Comparison of ENCODE assay signal across 11 cellular contexts in genomic region chr4:102574317-102574716, GRCh38.
A peak's percentile ranks its signal among the peaks of the same experiment; 100 is the strongest.
DNase-seq lines count a peak whose midpoint lies in the region; ATAC-seq and TF ChIP-seq lines count a peak whose summit lies in the region.
"Had no signal": no experiment of that assay in that cellular context is flagged by ENCODE, and none has a peak within 500 bp of the region (broad histone marks: within the 10 kb centered on the region; RNA-seq: fewer than 3 reads in every experiment).

No MANE protein-coding gene starts in this region.

- no peak for DNase-seq in activated CD4-positive, alpha-beta memory T cell treated with anti-CD3 and anti-CD28 coated beads for 36 hours
- no peak for DNase-seq in activated CD4-positive, alpha-beta memory T cell treated with anti-CD3 and anti-CD28 coated beads, Interleukin-2, amount 10 ng/mL, durations not matched to agents 7 days and 5 days
- peak; percentile 88 for DNase-seq in KBM-7
- DNase-seq in activated T-helper 2 cell treated with anti-CD3 and anti-CD28 coated beads, Interferon-gamma antibody, Interleukin-2, Interleukin-4, amounts not matched to agents 10 μg/mL and 5 μg/mL and 100 μg/mL, durations not matched to agents 14 hours and 24 hours and 36 hours (ENCODE audit: low spot score) = no peak
- DNase-seq in foreskin keratinocyte = no peak
- DNase-seq in NCI-H82 treated with DMSO at 0.1 percent for 48 hours (lab: John Stamatoyannopoulos, UW; ENCODE audit: unreplicated experiment) = no peak
- DNase-seq: activated CD4-positive, alpha-beta T cell treated with anti-CD3 and anti-CD28 coated beads for 48 hours; stomach had no signal

- peaks cover 62% of the 10 kb centered on the region for H3K4me1 Mint-ChIP-seq in activated CD4-positive, alpha-beta memory T cell treated with anti-CD3 and anti-CD28 coated beads for 36 hours (ENCODE audit: low read depth)
- H3K4me1 Mint-ChIP-seq in activated CD4-positive, alpha-beta memory T cell treated with anti-CD3 and anti-CD28 coated beads, Interleukin-2, amount 10 ng/mL, durations not matched to agents 7 days and 5 days = peaks cover 53% of the 10 kb centered on the region
- H3K4me1 Mint-ChIP-seq in activated T-helper 2 cell treated with anti-CD3 and anti-CD28 coated beads, Interferon-gamma antibody, Interleukin-2, Interleukin-4, amounts not matched to agents 10 μg/mL and 5 μg/mL and 100 μg/mL, durations not matched to agents 14 hours and 24 hours and 36 hours (ENCODE audit: low read depth) = peaks cover 51% of the 10 kb centered on the region

- peaks cover 27% of the 10 kb centered on the region for H3K36me3 ChIP-seq in neutrophil

- peaks cover 53% of the 10 kb centered on the region for H3K36me3 Mint-ChIP-seq in activated CD4-positive, alpha-beta memory T cell treated with anti-CD3 and anti-CD28 coated beads for 36 hours
- peaks cover 47% of the 10 kb centered on the region for H3K36me3 Mint-ChIP-seq in activated CD4-positive, alpha-beta memory T cell treated with anti-CD3 and anti-CD28 coated beads, Interleukin-2, amount 10 ng/mL, durations not matched to agents 7 days and 5 days (ENCODE audit: low read depth)
- H3K36me3 Mint-ChIP-seq in activated T-helper 2 cell treated with anti-CD3 and anti-CD28 coated beads, Interferon-gamma antibody, Interleukin-2, Interleukin-4, amounts not matched to agents 10 μg/mL and 5 μg/mL and 100 μg/mL, durations not matched to agents 14 hours and 24 hours and 36 hours (ENCODE audit: low read depth) = peaks cover 88% of the 10 kb centered on the region

- no peaks in the 10 kb centered on the region for H3K9me3 ChIP-seq in neutrophil
- H3K9me3 ChIP-seq: stomach had no signal

- no peaks in the 10 kb centered on the region for H3K27me3 ChIP-seq in neutrophil
- no peaks in the 10 kb centered on the region for H3K27me3 ChIP-seq in foreskin keratinocyte
- H3K27me3 ChIP-seq: stomach had no signal

- H3K9me3 Mint-ChIP-seq in activated CD4-positive, alpha-beta memory T cell treated with anti-CD3 and anti-CD28 coated beads for 36 hours = peaks cover 5% of the 10 kb centered on the region
- H3K9me3 Mint-ChIP-seq in activated CD4-positive, alpha-beta memory T cell treated with anti-CD3 and anti-CD28 coated beads, Interleukin-2, amount 10 ng/mL, durations not matched to agents 7 days and 5 days = no peaks in the 10 kb centered on the region
- peaks cover 7% of the 10 kb centered on the region for H3K9me3 Mint-ChIP-seq in activated T-helper 2 cell treated with anti-CD3 and anti-CD28 coated beads, Interferon-gamma antibody, Interleukin-2, Interleukin-4, amounts not matched to agents 10 μg/mL and 5 μg/mL and 100 μg/mL, durations not matched to agents 14 hours and 24 hours and 36 hours

- no peak overlapping the region for H3K4me3 Mint-ChIP-seq in activated CD4-positive, alpha-beta memory T cell treated with anti-CD3 and anti-CD28 coated beads for 36 hours
- H3K4me3 Mint-ChIP-seq in activated CD4-positive, alpha-beta memory T cell treated with anti-CD3 and anti-CD28 coated beads, Interleukin-2, amount 10 ng/mL, durations not matched to agents 7 days and 5 days = no peak overlapping the region
- peak overlapping the region; percentile 28 for H3K4me3 Mint-ChIP-seq in activated T-helper 2 cell treated with anti-CD3 and anti-CD28 coated beads, Interferon-gamma antibody, Interleukin-2, Interleukin-4, amounts not matched to agents 10 μg/mL and 5 μg/mL and 100 μg/mL, durations not matched to agents 14 hours and 24 hours and 36 hours (ENCODE audit: low read depth)

- H3K4me3 ChIP-seq in neutrophil (ENCODE audit: low read depth in 1 of 2, low read length in 1 of 2) = no peak overlapping the region
- H3K4me3 ChIP-seq: stomach had no signal

- CTCF ChIA-PET in activated CD4-positive, alpha-beta memory T cell treated with anti-CD3 and anti-CD28 coated beads for 36 hours (lab: Charles Lee) = no interaction called here
- CTCF ChIA-PET in activated CD4-positive, alpha-beta memory T cell treated with anti-CD3 and anti-CD28 coated beads, Interleukin-2, amount 10 ng/mL, durations not matched to agents 7 days and 5 days (lab: Charles Lee) = interaction anchor here (1.3 kb wide), 1 partner anchor 11 kb away, joined by 5 read pairs; no protein-coding TSS in a partner anchor

- TF ChIP-seq CTCF in neutrophil (IDR thresholded peaks at IDR 0.05) (no peak), foreskin keratinocyte (conservative IDR thresholded peaks at IDR 0.05) (no peak)

- intact Hi-C loops in activated CD4-positive, alpha-beta memory T cell treated with anti-CD3 and anti-CD28 coated beads for 36 hours (cut with micrococcal nuclease) = no loop called here
- intact Hi-C loops in activated T-helper 2 cell treated with anti-CD3 and anti-CD28 coated beads, Interferon-gamma antibody, Interleukin-2, Interleukin-4, amounts not matched to agents 10 μg/mL and 5 μg/mL and 100 μg/mL, durations not matched to agents 14 hours and 24 hours and 36 hours (cut with micrococcal nuclease) = no loop called here

- in situ Hi-C loops in KBM-7 (cut with MboI; ENCODE audit: low pct_unique_long_range_greater_than_20kb, low sequenced_read_pairs) = no loop called here

- POLR2A ChIA-PET in activated CD4-positive, alpha-beta memory T cell treated with anti-CD3 and anti-CD28 coated beads for 36 hours (lab: Charles Lee) = interaction anchor here (1.9 kb wide), 1 partner anchor 10 kb away, joined by 5 read pairs; no protein-coding TSS in a partner anchor
- POLR2A ChIA-PET in activated CD4-positive, alpha-beta memory T cell treated with anti-CD3 and anti-CD28 coated beads, Interleukin-2, amount 10 ng/mL, durations not matched to agents 7 days and 5 days (lab: Charles Lee) = no interaction called here

- H3K27ac Mint-ChIP-seq in activated CD4-positive, alpha-beta memory T cell treated with anti-CD3 and anti-CD28 coated beads for 36 hours = peak overlapping the region; percentile 14
- H3K27ac Mint-ChIP-seq in activated CD4-positive, alpha-beta memory T cell treated with anti-CD3 and anti-CD28 coated beads, Interleukin-2, amount 10 ng/mL, durations not matched to agents 7 days and 5 days = no peak overlapping the region
- H3K27ac Mint-ChIP-seq in activated T-helper 2 cell treated with anti-CD3 and anti-CD28 coated beads, Interferon-gamma antibody, Interleukin-2, Interleukin-4, amounts not matched to agents 10 μg/mL and 5 μg/mL and 100 μg/mL, durations not matched to agents 14 hours and 24 hours and 36 hours = peak overlapping the region; percentile 64

- ATAC-seq in foreskin keratinocyte = no peak
- no peak for ATAC-seq in HG02642 (IDR thresholded peaks at IDR 0.05; ENCODE audit: poor library complexity, unreplicated experiment)

- H3K27ac ChIP-seq in neutrophil (peak overlapping the region; percentile 26), foreskin keratinocyte (no peak overlapping the region)
- H3K27ac ChIP-seq: KMS-11, stomach had no signal

- H3K4me1 ChIP-seq in neutrophil (ENCODE audit: control insufficient read depth in 1 of 2, insufficient read depth in 1 of 2, low read depth in 1 of 2, low read length in 1 of 2) (peaks cover 0 to under 1% of the 10 kb centered on the region in 2 experiments), foreskin keratinocyte (peaks cover 24% of the 10 kb centered on the region)

- no peaks in the 10 kb centered on the region for H3K27me3 Mint-ChIP-seq in activated CD4-positive, alpha-beta memory T cell treated with anti-CD3 and anti-CD28 coated beads for 36 hours
- H3K27me3 Mint-ChIP-seq in activated CD4-positive, alpha-beta memory T cell treated with anti-CD3 and anti-CD28 coated beads, Interleukin-2, amount 10 ng/mL, durations not matched to agents 7 days and 5 days = no peaks in the 10 kb centered on the region
- H3K27me3 Mint-ChIP-seq in activated T-helper 2 cell treated with anti-CD3 and anti-CD28 coated beads, Interferon-gamma antibody, Interleukin-2, Interleukin-4, amounts not matched to agents 10 μg/mL and 5 μg/mL and 100 μg/mL, durations not matched to agents 14 hours and 24 hours and 36 hours (ENCODE audit: low read depth) = no peaks in the 10 kb centered on the region
